In genomic region chr14:91872517-91873470, GRCh38 we compare ENCODE assay signal across 8 cellular contexts. TPM values are rescaled to one million over a fixed set of nuclear protein-coding genes. Genes with fewer than 3 reads are reported as not detected.
DNase-seq lines count a peak whose midpoint lies in the region; ATAC-seq and TF ChIP-seq lines count a peak whose summit lies in the region.

No MANE protein-coding gene starts in this region.

- TSS peak; percentile 90 for BruUV-seq in Calu3 (replicated peaks; lab: Mats Ljungman, UMichigan)

- H3K27me3 Mint-ChIP-seq in Calu3 (ENCODE audit: unreplicated experiment), result no peaks in the 10 kb centered on the region

- CTCF ChIA-PET in Calu3 (lab: Charles Lee), result interaction anchor here (0.8 to 1.9 kb wide), 5 partner anchors 9 to 124 kb away, joined by 3 to 9 read pairs (median 6); no protein-coding TSS in a partner anchor

- peak; percentile 92 for DNase-seq in Calu3
- peak; percentile 72 for DNase-seq in NCI-H2029 treated with DMSO at 0.1 percent for 48 hours (lab: John Stamatoyannopoulos, UW)
- DNase-seq in astrocyte of the hippocampus (ENCODE audit: low read depth, low spot score), result peak; percentile 52
- DNase-seq in lung microvascular endothelial cell (ENCODE audit: low read depth in 2 of 2), result peak; percentile 29 to 76
- no peak for DNase-seq in NCI-H146 treated with DMSO at 0.1 percent for 48 hours (lab: John Stamatoyannopoulos, UW; ENCODE audit: unreplicated experiment)
- DNase-seq in retina, result no peak
- no peak for DNase-seq in T1000 (lab: John Stamatoyannopoulos, UW)

- peak overlapping the region; percentile 56 for H3K4me3 Mint-ChIP-seq in Calu3 (ENCODE audit: low read depth, unreplicated experiment)

- no peaks in the 10 kb centered on the region for H3K9me3 Mint-ChIP-seq in Calu3 (ENCODE audit: low read depth, unreplicated experiment)

- intact Hi-C loops in Calu3 (cut with micrococcal nuclease; ENCODE audit: unreplicated experiment), result loop anchor here (2.0 to 5.0 kb wide), 3 partner anchors 38 to 118 kb away; no protein-coding TSS in a partner anchor

- peak overlapping the region; percentile 98 for H3K27ac Mint-ChIP-seq in Calu3 (ENCODE audit: unreplicated experiment)

- peak; percentile 20 for ATAC-seq in GM21723 (IDR thresholded peaks at IDR 0.05; ENCODE audit: unreplicated experiment)

- H3K4me1 Mint-ChIP-seq in Calu3 (ENCODE audit: low read depth, unreplicated experiment), result peaks cover 57% of the 10 kb centered on the region

- H3K36me3 Mint-ChIP-seq in Calu3 (ENCODE audit: insufficient read depth, unreplicated experiment), result peaks cover 12% of the 10 kb centered on the region

- no peak for TF ChIP-seq CTCF in Calu3 (IDR thresholded peaks at IDR 0.05; ENCODE audit: unreplicated experiment)

RNA-seq across cellular contexts. Expression of gene TC2N, which starts 5.5 kb away (rescaled TPM):
- total RNA-seq in Calu3 (2022) (82.7 and 86.6 TPM in 2 replicates), lung microvascular endothelial cell (1.7 and 46.2 TPM in 2 replicates)

Comparison
In these comparisons a context has a peak if more than half of its experiments do, and no peak if none do; other contexts are left out.
1. DNase-seq: peak in Calu3 (single experiment), NCI-H2029 treated with DMSO at 0.1 percent for 48 hours (single experiment), astrocyte of the hippocampus (single experiment) and lung microvascular endothelial cell (2 of 2); none in NCI-H146 treated with DMSO at 0.1 percent for 48 hours (single experiment), retina (single experiment) and T1000 (single experiment).